1 cellular context compared by ENCODE assay signal in genomic region chr6:105121981-105122380, GRCh38.
TF ChIP-seq lines count a peak whose summit lies in the region.

No MANE protein-coding gene starts in this region.

TF ChIP-seq in IMR-90, 13 proteins besides CTCF, POLR2A, EP300 and RAD21 (continued from another document):
- no peak for TF ChIP-seq USF2 (IDR thresholded peaks at IDR 0.05; ENCODE audit: low read depth, low read length)
- TF ChIP-seq SMC3 (IDR thresholded peaks at IDR 0.05; ENCODE audit: low read depth, low read length) = no peak
- no peak for TF ChIP-seq RFX5 (IDR thresholded peaks at IDR 0.05; ENCODE audit: low read depth, low read length)
- no peak for TF ChIP-seq FOS (IDR thresholded peaks at IDR 0.05; ENCODE audit: low read depth, low read length)
- TF ChIP-seq MXI1 (IDR thresholded peaks at IDR 0.05; ENCODE audit: borderline replicate concordance, low read depth, low read length) = no peak
- TF ChIP-seq MAZ (IDR thresholded peaks at IDR 0.05; ENCODE audit: borderline replicate concordance, low read depth, low read length) = no peak
- no peak for TF ChIP-seq MAFK (IDR thresholded peaks at IDR 0.05; ENCODE audit: low read depth, low read length)
- TF ChIP-seq CHD1 (IDR thresholded peaks at IDR 0.05; ENCODE audit: low read depth, low read length) = no peak
- TF ChIP-seq BHLHE40 (IDR thresholded peaks at IDR 0.05; ENCODE audit: low read depth, low read length) = no peak
